Comparison of ENCODE assay signal across 11 cellular contexts in genomic region chr7:22476822-22477221, GRCh38. TPM values are rescaled to one million over a fixed set of nuclear protein-coding genes. Genes with fewer than 3 reads are reported as not detected.
DNase-seq lines count a peak whose midpoint lies in the region; TF ChIP-seq lines count a peak whose summit lies in the region.
"Had no signal": no experiment of that assay in that cellular context is flagged by ENCODE, and none has a peak within 500 bp of the region (broad histone marks: within the 10 kb centered on the region; RNA-seq: fewer than 3 reads in every experiment).

No MANE protein-coding gene starts in this region.

- H2AFZ ChIP-seq in OCI-LY1 (ENCODE audit: low read length), result 0 out of 2 replicates have a peak overlapping the region, but pooled peaks have one; percentile 39

- TF ChIP-seq CTCF in OCI-LY1 (IDR thresholded peaks at IDR 0.05; ENCODE audit: low read length) (no peak), endodermal cell (conservative IDR thresholded peaks at IDR 0.05) (peak; percentile 23), testis (IDR thresholded peaks at IDR 0.05) (no peak)

- H3K79me2 ChIP-seq in OCI-LY1 (ENCODE audit: insufficient read depth, low read length), result no peaks in the 10 kb centered on the region

- H3K4me3 Mint-ChIP-seq in endodermal cell, result no peak overlapping the region
- H3K4me3 Mint-ChIP-seq: B cell, H9 had no signal

- H3K27ac Mint-ChIP-seq in endodermal cell, result peak overlapping the region; percentile 71
- H3K27ac Mint-ChIP-seq: B cell, H9 had no signal

- H3K27me3 ChIP-seq in HUES48 (ENCODE audit: control insufficient read depth, insufficient read depth, low read length), result no peaks in the 10 kb centered on the region
- H3K27me3 ChIP-seq in OCI-LY1 (ENCODE audit: insufficient read depth, low read length), result no peaks in the 10 kb centered on the region
- no peaks in the 10 kb centered on the region for H3K27me3 ChIP-seq in endodermal cell (ENCODE audit: control insufficient read depth, insufficient read depth, low read length, poor library complexity, severe bottlenecking)
- H3K27me3 ChIP-seq in testis, result no peaks in the 10 kb centered on the region
- H3K27me3 ChIP-seq: BLaER1 treated with 17β-estradiol and CSF1 and Interleukin-3, amounts not matched to agents 10 nM and 100 nM had no signal

- no peaks in the 10 kb centered on the region for H3K9me2 ChIP-seq in OCI-LY1 (ENCODE audit: low read depth, low read length)

- TF ChIP-seq POLR2A in testis (IDR thresholded peaks at IDR 0.05), result no peak

- intact Hi-C loops in testis (cut with DNase I; ENCODE audit: low total_unique reads), result no loop called here

- no peaks in the 10 kb centered on the region for H4K20me1 ChIP-seq in OCI-LY1 (ENCODE audit: insufficient read depth, low read length)
- H4K20me1 ChIP-seq: BLaER1 treated with 17β-estradiol and CSF1 and Interleukin-3, amounts not matched to agents 10 nM and 100 nM had no signal

- H3K36me3 ChIP-seq in HUES48 (ENCODE audit: control insufficient read depth, insufficient read depth, low read length) (no peaks in the 10 kb centered on the region), OCI-LY1 (ENCODE audit: insufficient read depth, low read length) (no peaks in the 10 kb centered on the region; the same call in 1 of the 2 replicates), endodermal cell (ENCODE audit: control insufficient read depth, insufficient read depth, low read length) (peaks cover 21% of the 10 kb centered on the region), testis (ENCODE audit: low read depth, missing control alignments) (no peaks in the 10 kb centered on the region)
- H3K36me3 ChIP-seq: BLaER1 treated with 17β-estradiol and CSF1 and Interleukin-3, amounts not matched to agents 10 nM and 100 nM had no signal

- H3K4me3 ChIP-seq in HUES48 (ENCODE audit: low read depth, low read length), result no peak overlapping the region
- no peak overlapping the region for H3K4me3 ChIP-seq in OCI-LY1 (ENCODE audit: low read depth, low read length, poor library complexity, severe bottlenecking)
- H3K4me3 ChIP-seq in endodermal cell (ENCODE audit: low read length), result no peak overlapping the region
- no peak overlapping the region for H3K4me3 ChIP-seq in testis
- H3K4me3 ChIP-seq: BLaER1 treated with 17β-estradiol and CSF1 and Interleukin-3, amounts not matched to agents 10 nM and 100 nM had no signal

- H3K27me3 Mint-ChIP-seq in endodermal cell (ENCODE audit: insufficient read depth), result no peaks in the 10 kb centered on the region
- H3K27me3 Mint-ChIP-seq: B cell had no signal

- H3K27ac ChIP-seq in HUES48 (ENCODE audit: low read depth, low read length) (peak overlapping the region; percentile 55), OCI-LY1 (ENCODE audit: low read depth, low read length, poor library complexity, severe bottlenecking) (no peak overlapping the region), endodermal cell (ENCODE audit: low read depth, low read length) (no peak overlapping the region), testis (peak overlapping the region; percentile 51 to 53)

- H3K9me3 ChIP-seq in HUES48 (ENCODE audit: control insufficient read depth, insufficient read depth, low read length), result no peaks in the 10 kb centered on the region
- no peaks in the 10 kb centered on the region for H3K9me3 ChIP-seq in OCI-LY1 (ENCODE audit: low read length)
- H3K9me3 ChIP-seq in endodermal cell (ENCODE audit: control insufficient read depth, low read length), result peaks cover 14% of the 10 kb centered on the region
- no peaks in the 10 kb centered on the region for H3K9me3 ChIP-seq in testis
- H3K9me3 ChIP-seq: Caco-2 had no signal

- H3F3A ChIP-seq in OCI-LY1 (ENCODE audit: insufficient read depth, low read length), result no peaks in the 10 kb centered on the region

- WGBS in endodermal cell (ENCODE audit: insufficient coverage in 1 of 2, insufficient read length in 1 of 2), 2 experiments, result 92 to 94% methylated on average over 6 of the region's 6 CpGs
- WGBS in testis, 2 donors, result 95 to 96% methylated on average over 6 of the region's 6 CpGs

- no peak overlapping the region for H3K9ac ChIP-seq in HUES48 (ENCODE audit: low read depth, low read length)
- H3K9ac ChIP-seq in OCI-LY1 (ENCODE audit: low read length), result no peak overlapping the region
- no peak overlapping the region for H3K9ac ChIP-seq in endodermal cell (ENCODE audit: extremely low read depth, low read length, poor library complexity, severe bottlenecking)
- H3K9ac ChIP-seq: BLaER1 treated with 17β-estradiol and CSF1 and Interleukin-3, amounts not matched to agents 10 nM and 100 nM had no signal

- H3K4me2 ChIP-seq in OCI-LY1 (ENCODE audit: low read length), result no peak overlapping the region
- H3K4me2 ChIP-seq: BLaER1 treated with 17β-estradiol and CSF1 and Interleukin-3, amounts not matched to agents 10 nM and 100 nM had no signal

- peaks cover 42% of the 10 kb centered on the region for H3K36me3 Mint-ChIP-seq in endodermal cell (ENCODE audit: low read depth)

- no peaks in the 10 kb centered on the region for H3K9me3 Mint-ChIP-seq in endodermal cell
- H3K9me3 Mint-ChIP-seq: H9 had no signal

- DNase-seq in endodermal cell (no peak), testis (no peak), NCI-H1417 (lab: John Stamatoyannopoulos, UW) (no peak), kidney tubule cell (ENCODE audit: low spot score) (no peak)
- DNase-seq: Caco-2, H9 had no signal

- no peaks in the 10 kb centered on the region for H3K4me1 ChIP-seq in HUES48 (ENCODE audit: control insufficient read depth, insufficient read depth, low read length)
- H3K4me1 ChIP-seq in OCI-LY1 (ENCODE audit: insufficient read depth, low read length, severe bottlenecking), result peaks cover 6% of the 10 kb centered on the region
- H3K4me1 ChIP-seq in endodermal cell (ENCODE audit: control insufficient read depth, insufficient read depth, low read length), result peaks cover 16% of the 10 kb centered on the region
- peaks cover 11% of the 10 kb centered on the region for H3K4me1 ChIP-seq in testis
- H3K4me1 ChIP-seq: Caco-2 had no signal

- peaks cover 33% of the 10 kb centered on the region for H3K4me1 Mint-ChIP-seq in endodermal cell

RNA-seq across cellular contexts. Expression of gene STEAP1B, which starts 23.2 kb away (rescaled TPM):
- total RNA-seq in endodermal cell, result 10 to 100 TPM; 30.5 to 54.2 TPM
- polyA plus RNA-seq in endodermal cell (2013, experiment 1 of 2), result 4.3 TPM
- 5.1 TPM for polyA plus RNA-seq in endodermal cell (2013, experiment 2 of 2)
- 10 to 100 TPM; 11.3 TPM for total RNA-seq in testis
- 7.4 TPM for polyA plus RNA-seq in testis (ENCODE audit: insufficient read depth, low read depth, low replicate concordance)
- total RNA-seq: A172 had no signal

Comparison
In these comparisons a context has a peak if more than half of its experiments do, and no peak if none do; other contexts are left out.
1. H3K27ac ChIP-seq: peak in HUES48 (single experiment) and testis (2 of 2); none in OCI-LY1 (single experiment) and endodermal cell (single experiment).